In genomic region chr12:90510948-90511347, GRCh38 we compare ENCODE assay signal across 19 cellular contexts.
DNase-seq lines count a peak whose midpoint lies in the region; ATAC-seq and TF ChIP-seq lines count a peak whose summit lies in the region.
"Had no signal": no experiment of that assay in that cellular context is flagged by ENCODE, and none has a peak within 500 bp of the region (broad histone marks: within the 10 kb centered on the region; RNA-seq: fewer than 3 reads in every experiment).

No MANE protein-coding gene starts in this region.

- no peaks in the 10 kb centered on the region for H3F3A ChIP-seq in GM23338 (replicated peaks; ENCODE audit: low read depth)

- H2AFZ ChIP-seq in ACC112 (ENCODE audit: low read length, unreplicated experiment) (no peak overlapping the region), GM23338 (0 out of 2 replicates have a peak overlapping the region, but pooled peaks have one; percentile 8)
- H2AFZ ChIP-seq: parathyroid adenoma, PC-9 had no signal

- H3K9ac ChIP-seq in adipocyte (ENCODE audit: low read length) = no peak overlapping the region
- H3K9ac ChIP-seq: parathyroid adenoma had no signal

- H3K36me3 ChIP-seq in ACC112 (ENCODE audit: insufficient read depth, low read length) (no peaks in the 10 kb centered on the region), GM23338 (ENCODE audit: insufficient read depth) (no peaks in the 10 kb centered on the region), adipocyte (ENCODE audit: control insufficient read depth, insufficient read depth, low read length, severe bottlenecking) (no peaks in the 10 kb centered on the region)
- H3K36me3 ChIP-seq: esophagus squamous epithelium, stomach, uterus had no signal

- H3K27ac ChIP-seq in ACC112 (ENCODE audit: low read depth, low read length) = peak overlapping the region; percentile 17; the same call in 1 of the 2 replicates
- no peak overlapping the region for H3K27ac ChIP-seq in GM23338 (ENCODE audit: low read depth)
- H3K27ac ChIP-seq: dorsolateral prefrontal cortex, esophagus squamous epithelium, parathyroid adenoma, PC-9, stomach, uterus had no signal

- no peaks in the 10 kb centered on the region for H4K20me1 ChIP-seq in GM23338 (replicated peaks; ENCODE audit: insufficient read depth)

- DNase-seq in GM23338 (ENCODE audit: low spot score) = no peak
- peak; percentile 54 for DNase-seq in adipocyte (ENCODE audit: low read depth)
- DNase-seq in fibroblast of villous mesenchyme (ENCODE audit: low read depth) = peak; percentile 21
- DNase-seq in GM19240 (ENCODE audit: insufficient read length, low spot score) = no peak
- DNase-seq in NCI-H146 (lab: John Stamatoyannopoulos, UW) = no peak
- DNase-seq: activated CD8-positive, alpha-beta memory T cell treated with anti-CD3 and anti-CD28 coated beads for 24 hours; anterior cingulate cortex; dorsolateral prefrontal cortex; esophagus squamous epithelium; left ventricle myocardium superior; NCI-H187; NCI-H526; PC-9; stomach; uterus had no signal

- H3K4me1 ChIP-seq in ACC112 (ENCODE audit: control insufficient read depth, insufficient read depth, low read length, unreplicated experiment) (peaks cover 5% of the 10 kb centered on the region), GM23338 (ENCODE audit: insufficient read depth) (peaks cover 30% of the 10 kb centered on the region), adipocyte (ENCODE audit: control insufficient read depth, insufficient read depth, low read length) (peaks cover 16% of the 10 kb centered on the region)
- H3K4me1 ChIP-seq: esophagus squamous epithelium, parathyroid adenoma, uterus had no signal

- H3K4me2 ChIP-seq in GM23338 = no peak overlapping the region
- H3K4me2 ChIP-seq: PC-9 had no signal

- ATAC-seq in GM23338 (no peak), HG02610 (IDR thresholded peaks at IDR 0.05; ENCODE audit: unreplicated experiment) (no peak), HG02623 (IDR thresholded peaks at IDR 0.05; ENCODE audit: unreplicated experiment) (no peak)
- ATAC-seq: left ventricle myocardium superior had no signal

- no peaks in the 10 kb centered on the region for H3K79me2 ChIP-seq in ACC112 (ENCODE audit: control insufficient read depth, insufficient read depth, low read length, unreplicated experiment)
- no peaks in the 10 kb centered on the region for H3K79me2 ChIP-seq in GM23338 (replicated peaks; ENCODE audit: insufficient read depth)
- H3K79me2 ChIP-seq: parathyroid adenoma had no signal

- no peak overlapping the region for H3K4me3 ChIP-seq in ACC112 (ENCODE audit: low read depth, low read length)
- no peak overlapping the region for H3K4me3 ChIP-seq in GM23338
- no peak overlapping the region for H3K4me3 ChIP-seq in adipocyte (ENCODE audit: low read length)
- H3K4me3 ChIP-seq in fibroblast of villous mesenchyme (ENCODE audit: low read depth, low read length) = no peak overlapping the region
- H3K4me3 ChIP-seq: dorsolateral prefrontal cortex, esophagus squamous epithelium, PC-9, stomach, uterus had no signal

- H3K27ac Mint-ChIP-seq in GM23338 = no peak overlapping the region

- H3K9me3 ChIP-seq in adipocyte (ENCODE audit: control insufficient read depth, low read length) = no peaks in the 10 kb centered on the region
- H3K9me3 ChIP-seq: esophagus squamous epithelium, stomach, uterus had no signal

- no peaks in the 10 kb centered on the region for H3K9me2 ChIP-seq in GM23338 (ENCODE audit: insufficient read depth)

- H3K27me3 Mint-ChIP-seq in GM23338 (ENCODE audit: insufficient read depth, low read depth, poor library complexity) = no peaks in the 10 kb centered on the region

- no peaks in the 10 kb centered on the region for H3K27me3 ChIP-seq in ACC112 (ENCODE audit: insufficient read depth, low read length)
- H3K27me3 ChIP-seq in GM23338 (ENCODE audit: insufficient read depth) = no peaks in the 10 kb centered on the region
- H3K27me3 ChIP-seq in adipocyte (replicated peaks; ENCODE audit: control insufficient read depth, insufficient read depth, low read length) = no peaks in the 10 kb centered on the region
- H3K27me3 ChIP-seq: dorsolateral prefrontal cortex, esophagus squamous epithelium, stomach, uterus had no signal

- H3K4me3 Mint-ChIP-seq in GM23338 = no peak overlapping the region

- H3K9me3 Mint-ChIP-seq in GM23338 = peaks cover 7% of the 10 kb centered on the region; the same call in 1 of the 3 replicates

- no peak for TF ChIP-seq CTCF in GM23338 (conservative IDR thresholded peaks at IDR 0.05; ENCODE audit: low read depth in 2 of 2)
- no peak for TF ChIP-seq CTCF in fibroblast of villous mesenchyme (IDR thresholded peaks at IDR 0.05; ENCODE audit: insufficient read depth, low read depth, low read length)

- H3K36me3 Mint-ChIP-seq in GM23338 (ENCODE audit: low read depth) = peaks cover 14% of the 10 kb centered on the region; the same call in 2 of the 3 replicates

- H3K4me1 Mint-ChIP-seq in GM23338 = peaks cover 33% of the 10 kb centered on the region

TF ChIP-seq in GM23338, 12 proteins besides CTCF, POLR2A, EP300 and RAD21:
- TF ChIP-seq ZNF114 (CRISPR knock-in tag; IDR thresholded peaks at IDR 0.05) = no peak

Comparison
In these comparisons a context has a peak if more than half of its experiments do, and no peak if none do; other contexts are left out.
1. DNase-seq: peak in adipocyte (single experiment) and fibroblast of villous mesenchyme (single experiment); none in GM23338 (single experiment), GM19240 (single experiment) and NCI-H146 (single experiment).